Comparison of ENCODE assay signal across 5 cellular contexts in the genomic region with DNA sequence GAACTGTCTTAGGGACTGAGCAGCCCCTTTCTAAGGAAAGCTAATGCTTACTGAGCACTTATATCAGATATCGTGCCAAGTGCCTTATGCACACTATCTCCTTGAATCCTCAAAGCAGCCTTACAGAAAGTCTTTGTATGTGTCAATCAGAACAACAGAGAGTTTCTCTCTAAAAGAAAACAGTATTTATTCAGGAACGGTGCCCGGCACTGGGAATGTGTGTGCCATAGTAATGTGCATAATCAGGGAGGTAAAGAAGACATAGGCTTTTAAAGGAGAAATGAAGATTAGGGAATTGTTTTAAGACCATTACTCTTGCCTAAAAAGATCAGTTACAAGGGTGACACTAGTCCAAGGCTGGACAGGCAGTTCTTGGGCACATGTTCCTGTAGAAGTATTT. TPM values are rescaled to one million over a fixed set of nuclear protein-coding genes. Genes with fewer than 3 reads are reported as not detected.
"Had no signal": no experiment of that assay in that cellular context is flagged by ENCODE, and none has a peak within 500 bp of the region (broad histone marks: within the 10 kb centered on the region; RNA-seq: fewer than 3 reads in every experiment).

No MANE protein-coding gene starts in this region.

RNA-seq across cellular contexts. Expression of a gene that starts 17.3 kb away (rescaled TPM):
- total RNA-seq: GM23338, H1, H9, HT-29 had no signal
- polyA plus RNA-seq: GM23338, H1, IgD-negative memory B cell had no signal
